In the genomic region with DNA sequence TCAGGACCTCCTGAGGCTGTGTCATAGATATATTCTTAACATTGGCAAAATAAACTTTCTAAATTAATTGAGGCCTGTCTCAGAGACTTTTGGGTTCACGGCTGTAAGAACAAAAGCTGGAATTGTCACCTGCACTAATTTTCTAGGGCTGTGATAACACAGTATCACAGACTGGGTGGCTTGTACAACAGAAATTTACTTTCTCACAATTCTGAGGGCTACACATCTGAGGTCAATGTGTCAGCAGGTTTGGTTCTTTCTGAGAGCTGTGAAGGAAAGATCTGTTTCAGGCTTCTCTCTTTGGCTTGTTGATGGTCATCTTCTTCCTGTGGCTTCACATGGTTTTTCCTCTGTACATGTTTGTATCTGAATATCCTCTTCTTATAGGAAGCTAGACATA, we compare ENCODE assay signal across 3 cellular contexts.
"Had no signal": no experiment of that assay in that cellular context is flagged by ENCODE, and none has a peak within 500 bp of the region (broad histone marks: within the 10 kb centered on the region; RNA-seq: fewer than 3 reads in every experiment).

No MANE protein-coding gene starts in this region.

- DNase-seq: GDM1, GF-D8 had no signal

- ATAC-seq: GM12878 had no signal

- H3K4me3 ChIP-seq: GM12878 had no signal
